Comparison of ENCODE assay signal across 8 cellular contexts in the genomic region with DNA sequence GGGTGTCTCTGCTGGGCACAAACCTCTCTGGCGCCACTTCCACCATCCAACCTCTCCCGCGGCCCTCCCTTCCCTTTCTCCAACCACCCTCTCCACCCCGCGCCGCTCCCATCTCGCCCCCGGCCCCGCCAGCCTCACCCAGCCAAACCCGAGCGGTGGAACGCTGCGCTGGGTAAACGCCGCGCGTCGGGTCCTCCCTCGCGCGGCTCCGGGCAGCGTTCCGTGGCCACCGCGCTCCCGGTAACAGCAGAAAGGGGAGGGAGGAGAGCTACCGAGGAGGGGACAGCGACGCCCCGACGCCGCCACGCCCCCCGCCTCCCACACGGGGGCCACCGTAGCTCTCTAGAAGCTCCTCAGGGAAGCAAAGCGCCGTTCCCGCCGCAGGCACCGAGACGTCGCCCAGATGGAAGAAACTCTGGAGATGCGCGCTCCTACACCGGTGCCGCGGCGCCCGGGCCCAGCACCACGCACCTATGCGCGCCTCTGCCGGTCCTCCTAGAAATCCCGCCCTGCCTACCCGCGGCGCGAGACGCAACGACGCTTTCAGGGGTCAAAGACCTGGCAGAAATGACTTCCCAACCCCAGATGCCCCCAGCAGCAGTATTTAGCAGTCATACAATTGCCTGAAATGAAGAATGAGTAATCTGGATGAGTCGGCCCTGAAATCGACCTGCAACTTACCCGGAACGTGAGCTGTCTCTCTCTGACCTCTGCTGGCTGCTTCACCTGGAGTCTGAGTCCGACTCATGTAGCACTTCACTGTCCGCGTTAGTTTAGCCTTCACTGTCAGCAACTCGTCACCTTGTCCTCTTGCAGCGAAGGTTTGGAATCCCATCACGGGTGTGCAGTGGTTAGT. TPM values are rescaled to one million over a fixed set of nuclear protein-coding genes. Genes with fewer than 3 reads are reported as not detected.
DNase-seq lines count a peak whose midpoint lies in the region; ATAC-seq, FAIRE-seq and TF ChIP-seq lines count a peak whose summit lies in the region.

A gene with protein sequence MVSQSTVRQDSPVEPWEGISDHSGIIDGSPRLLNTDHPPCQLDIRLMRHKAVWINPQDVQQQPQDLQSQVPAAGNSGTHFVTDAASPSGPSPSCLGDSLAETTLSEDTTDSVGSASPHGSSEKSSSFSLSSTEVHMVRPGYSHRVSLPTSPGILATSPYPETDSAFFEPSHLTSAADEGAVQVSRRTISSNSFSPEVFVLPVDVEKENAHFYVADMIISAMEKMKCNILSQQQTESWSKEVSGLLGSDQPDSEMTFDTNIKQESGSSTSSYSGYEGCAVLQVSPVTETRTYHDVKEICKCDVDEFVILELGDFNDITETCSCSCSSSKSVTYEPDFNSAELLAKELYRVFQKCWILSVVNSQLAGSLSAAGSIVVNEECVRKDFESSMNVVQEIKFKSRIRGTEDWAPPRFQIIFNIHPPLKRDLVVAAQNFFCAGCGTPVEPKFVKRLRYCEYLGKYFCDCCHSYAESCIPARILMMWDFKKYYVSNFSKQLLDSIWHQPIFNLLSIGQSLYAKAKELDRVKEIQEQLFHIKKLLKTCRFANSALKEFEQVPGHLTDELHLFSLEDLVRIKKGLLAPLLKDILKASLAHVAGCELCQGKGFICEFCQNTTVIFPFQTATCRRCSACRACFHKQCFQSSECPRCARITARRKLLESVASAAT (minus strand): TSS at position 257 of the 856 bp plus-strand sequence. CDS start 14,777 bp downstream, outside the sequence.

- H3K4me1 Mint-ChIP-seq in brain, result peaks cover 37% of the 10 kb centered on the region

- no peaks in the 10 kb centered on the region for H3K9me1 ChIP-seq in keratinocyte (ENCODE audit: control insufficient read depth, extremely low read depth, insufficient read depth, low read length)

- H4K20me1 ChIP-seq in OCI-LY7 (ENCODE audit: insufficient read depth, low read length) (no peaks in the 10 kb centered on the region), keratinocyte (ENCODE audit: control insufficient read depth, extremely low read depth, insufficient read depth, low read length) (no peaks in the 10 kb centered on the region)

- DNase-seq in GM03348 (ENCODE audit: low spot score) (peak; percentile 54), OCI-LY7 (ENCODE audit: low spot score) (peak; percentile 81), keratinocyte (ENCODE audit: low read depth, low spot score) (peak; percentile 11), GOT3 (lab: John Stamatoyannopoulos, UW) (no peak)
- DNase-seq in stimulated activated CD4-positive, alpha-beta T cell treated with anti-CD3 and anti-CD28 coated beads, Interleukin-12 subunit alpha, Interleukin-12 subunit beta, amount 100 ng/mL, for 48 hours (ENCODE audit: low read depth in 2 of 3, low spot score in 1 of 3), result peak; percentile 23 to 33 (median 23)

- peaks cover 60% of the 10 kb centered on the region for H3K4me1 ChIP-seq in OCI-LY7 (ENCODE audit: insufficient read depth, low read length, poor library complexity, severe bottlenecking)
- H3K4me1 ChIP-seq in keratinocyte (ENCODE audit: control insufficient read depth, extremely low read depth, insufficient read depth, low read length), result peaks cover 22% of the 10 kb centered on the region

- peaks cover 0 to 2% (median 0%) of the 10 kb centered on the region in 5 experiments for H3K9me3 Mint-ChIP-seq in brain

- peak within 1 kb of the TSS; percentile 89 for H3K4me3 ChIP-seq in OCI-LY7 (ENCODE audit: low read depth, low read length, poor library complexity, severe bottlenecking)
- H3K4me3 ChIP-seq in keratinocyte (ENCODE audit: control insufficient read depth in 2 of 3, extremely low read depth in 1 of 3, insufficient read depth in 2 of 3, low read depth in 1 of 3, low read length in 3 of 3), result peak within 1 kb of the TSS; percentile 28 to 57 (median 48)

- H2AFZ ChIP-seq in OCI-LY7 (ENCODE audit: low read length) (no peak within 1 kb of the TSS; the same call in 1 of the 2 replicates), keratinocyte (ENCODE audit: control insufficient read depth, low read length) (peak within 1 kb of the TSS; percentile 63)

- H3K4me2 ChIP-seq in OCI-LY7 (ENCODE audit: low read length) (peak within 1 kb of the TSS; percentile 93), keratinocyte (ENCODE audit: control insufficient read depth, extremely low read depth, insufficient read depth, low read depth, low read length) (peak within 1 kb of the TSS; percentile 74)

- peaks cover 20% of the 10 kb centered on the region for H3K27me3 ChIP-seq in keratinocyte (ENCODE audit: control insufficient read depth, extremely low read depth, insufficient read depth, low read length)

- dilution Hi-C loops in keratinocyte (cut with MboI; ENCODE audit: extremely low pct_ligation_motif_present, low sequenced_read_pairs), result no loop called here

- no peaks in the 10 kb centered on the region for H3K9me2 ChIP-seq in OCI-LY7 (ENCODE audit: insufficient read depth, low read length)

- ATAC-seq in HG02610 (IDR thresholded peaks at IDR 0.05; ENCODE audit: unreplicated experiment), result peak; percentile 30
- ATAC-seq in GM18520 (IDR thresholded peaks at IDR 0.05; ENCODE audit: unreplicated experiment), result no peak

- H3K36me3 ChIP-seq in OCI-LY7 (ENCODE audit: insufficient read depth, low read length), result peaks cover 46% of the 10 kb centered on the region
- H3K36me3 ChIP-seq in keratinocyte (ENCODE audit: control insufficient read depth in 2 of 2, extremely low read depth in 1 of 2, insufficient read depth in 2 of 2, low read length in 2 of 2), result no peaks in the 10 kb centered on the region

- H3K27me3 Mint-ChIP-seq in brain, result peaks cover 55% of the 10 kb centered on the region

- FAIRE-seq in keratinocyte (lab: Jason Lieb, UNC), result peak; percentile 74

- peak within 1 kb of the TSS in 3 of 5 experiments; percentile 39 to 77 (median 59) for H3K27ac Mint-ChIP-seq in brain

- peak within 1 kb of the TSS; percentile 96 for H3K27ac ChIP-seq in OCI-LY7 (ENCODE audit: low read depth, low read length, poor library complexity, severe bottlenecking)
- no peak within 1 kb of the TSS for H3K27ac ChIP-seq in keratinocyte (ENCODE audit: control insufficient read depth, insufficient read depth, low read length)

- CTCF ChIA-PET in OCI-LY7 (lab: Charles Lee; ENCODE audit: unreplicated experiment), result interaction anchor here (1.0 to 1.2 kb wide), 2 partner anchors 13 to 16 kb away, joined by 3 read pairs; no protein-coding TSS in a partner anchor

- no peaks in the 10 kb centered on the region for H3K9me3 ChIP-seq in OCI-LY7 (ENCODE audit: low read length)
- H3K9me3 ChIP-seq in keratinocyte (ENCODE audit: control insufficient read depth, low read depth, low read length), result no peaks in the 10 kb centered on the region

- H3K4me3 Mint-ChIP-seq in brain, result peak within 1 kb of the TSS; percentile 86 to 91 (median 89)

- peaks cover 85% of the 10 kb centered on the region for H3K79me2 ChIP-seq in OCI-LY7 (ENCODE audit: insufficient read depth, low read depth, low read length)
- no peaks in the 10 kb centered on the region for H3K79me2 ChIP-seq in keratinocyte (ENCODE audit: control insufficient read depth, insufficient read depth, low read length)

- H3K36me3 Mint-ChIP-seq in brain, result no peaks in the 10 kb centered on the region

- peak; percentile 52; the same call in 1 of the 2 replicates for TF ChIP-seq CTCF in OCI-LY7 (conservative IDR thresholded peaks at IDR 0.05; ENCODE audit: low read length)
- no peak for TF ChIP-seq CTCF in brain (conservative IDR thresholded peaks at IDR 0.05)
- peak in 2 of 3 experiments; percentile 24 to 71 for TF ChIP-seq CTCF in keratinocyte (optimal IDR thresholded peaks at IDR 0.05 in 1 of 3, IDR thresholded peaks at IDR 0.05 in 1 of 3, conservative IDR thresholded peaks at IDR 0.05 in 1 of 3; ENCODE audit: extremely low read depth in 1 of 3, insufficient read depth in 2 of 3, low read length in 3 of 3)

- POLR2A ChIA-PET in OCI-LY7 (lab: Charles Lee), result interaction anchor here (0.7 to 9.1 kb wide), 9 partner anchors 9 to 209 kb away, joined by 3 to 209 read pairs (median 4); no protein-coding TSS in a partner anchor

- intact Hi-C loops in OCI-LY7 (cut with micrococcal nuclease; ENCODE audit: unreplicated experiment), result loop anchor here (1.0 to 5.0 kb wide), 4 partner anchors 14 to 208 kb away; no protein-coding TSS in a partner anchor

- H3K9ac ChIP-seq in keratinocyte (ENCODE audit: control insufficient read depth, extremely low read depth, insufficient read depth, low read length), result peak within 1 kb of the TSS; percentile 2

- BruUV-seq in OCI-LY7 (replicated peaks; lab: Mats Ljungman, UMichigan), result TSS peak; percentile 56

RNA-seq across cellular contexts. Expression of the gene that starts here (rescaled TPM):
- 316 and 383 TPM in 2 replicates for total RNA-seq in OCI-LY7 (2014; rRNA removed; shearing (Covaris generic))
- 352 and 446 TPM in 2 replicates for total RNA-seq in OCI-LY7 (2022)
- polyA plus RNA-seq in brain (ENCODE audit: insufficient read depth, low read depth, low replicate concordance) (0.31 TPM), keratinocyte (0.05 to 0.16 TPM (median 0.12 TPM) in 3 replicates)
- polyA plus RNA-seq in keratinocyte (2011; ENCODE audit: low read depth), result not detected
- 0.09 TPM in 1 of 2 replicates, not detected in the other for polyA plus RNA-seq in keratinocyte (2011; cell fraction: cytosol; rRNA removed)
- polyA plus RNA-seq in keratinocyte (2011; cell fraction: nucleus; rRNA removed), result 0.12 and 0.31 TPM in 2 replicates
- polyA plus RNA-seq in keratinocyte (2012; ENCODE audit: low replicate concordance), result 0.08 TPM in 1 of 2 replicates, not detected in the other
- 0.74 TPM in 1 of 3 replicates, not detected in the others for polyA minus RNA-seq in keratinocyte
- not detected for polyA minus RNA-seq in keratinocyte (2011; cell fraction: cytosol; rRNA and poly(A)+ RNA removed)
- 0.21 TPM in 1 of 2 replicates, not detected in the other for polyA minus RNA-seq in keratinocyte (2011; cell fraction: nucleus; rRNA and poly(A)+ RNA removed)

Comparison
In these comparisons a context has a peak if more than half of its experiments do, and no peak if none do; other contexts are left out.
1. Peak in DNase-seq, H3K4me3 ChIP-seq, H3K9ac ChIP-seq and H3K4me2 ChIP-seq in keratinocyte; RNA of the gene not detected or under 1 TPM.
2. CTCF ChIP-seq: peak in OCI-LY7 (single experiment) and keratinocyte (2 of 3); none in brain (0 of 2).